In the genomic region with DNA sequence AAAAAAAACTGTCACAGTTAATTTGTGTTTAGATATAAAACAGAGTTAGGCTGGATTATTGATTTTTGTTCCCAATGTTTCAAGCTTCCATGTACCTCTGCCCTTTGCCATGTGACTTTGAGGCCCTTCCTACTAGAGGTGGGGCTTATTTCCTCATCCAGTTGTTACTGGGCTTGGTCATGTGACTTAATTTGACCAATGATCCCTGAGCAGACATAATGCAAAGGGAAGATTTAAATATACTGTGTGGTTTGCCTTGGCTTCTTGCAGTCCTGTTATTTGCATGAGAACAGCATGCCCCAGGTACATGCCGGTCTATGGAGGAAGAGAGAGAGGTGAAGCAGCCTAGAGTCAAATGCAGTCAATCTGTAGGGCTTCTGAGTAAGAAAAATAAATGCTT, we compare ENCODE assay signal across 22 cellular contexts.
"Had no signal": no experiment of that assay in that cellular context is flagged by ENCODE, and none has a peak within 500 bp of the region (broad histone marks: within the 10 kb centered on the region; RNA-seq: fewer than 3 reads in every experiment).

No MANE protein-coding gene starts in this region.

- H3K9me3 ChIP-seq: adrenal gland, breast epithelium, esophagus muscularis mucosa, heart right ventricle, upper lobe of right lung had no signal

- H3K4me3 ChIP-seq: adrenal gland, breast epithelium, esophagus muscularis mucosa, heart right ventricle, lung, upper lobe of right lung had no signal

- FAIRE-seq: astrocyte, kidney had no signal

- H3K27me3 ChIP-seq: esophagus muscularis mucosa had no signal

- ATAC-seq: activated naive CD4-positive, alpha-beta T cell treated with anti-CD3 and anti-CD28 coated beads, Interleukin-2, amount 50 U/mL, for 72 hours; heart right ventricle; left lobe of liver; upper lobe of right lung had no signal

- H3K36me3 ChIP-seq: adrenal gland, breast epithelium, esophagus muscularis mucosa, heart right ventricle, upper lobe of right lung had no signal

- H3K27ac Mint-ChIP-seq: activated naive CD4-positive, alpha-beta T cell treated with anti-CD3 and anti-CD28 coated beads, Interleukin-2, amount 50 U/mL, for 72 hours; mesothelial cell of epicardium; nephron had no signal

- H3K27ac ChIP-seq: adrenal gland, breast epithelium, esophagus muscularis mucosa, heart right ventricle, upper lobe of right lung, VCaP had no signal

- H3K36me3 Mint-ChIP-seq: activated naive CD4-positive, alpha-beta T cell treated with anti-CD3 and anti-CD28 coated beads, Interleukin-2, amount 50 U/mL, for 72 hours; mesothelial cell of epicardium had no signal

- DNase-seq: activated CD4-positive, alpha-beta T cell treated with anti-CD3 and anti-CD28 coated beads for 1 hour; activated CD8-positive, alpha-beta memory T cell treated with anti-CD3 and anti-CD28 coated beads for 24 hours; activated gamma-delta T cell; adrenal gland; cerebellar nuclear complex; cortex of kidney; effector CD4-positive, alpha-beta T cell; heart right ventricle; kidney; posterior cingulate gyrus; stimulated activated CD8-positive, alpha-beta memory T cell treated with anti-CD3 and anti-CD28 coated beads, Interleukin-4, amount 100 ng/mL, for 48 hours; stimulated activated naive CD4-positive, alpha-beta T cell; upper lobe of right lung had no signal

- H3K4me1 ChIP-seq: adrenal gland, breast epithelium, esophagus muscularis mucosa, heart right ventricle, upper lobe of right lung had no signal

- H3K4me3 Mint-ChIP-seq: mesothelial cell of epicardium, nephron had no signal

- H3K9me3 Mint-ChIP-seq: activated naive CD4-positive, alpha-beta T cell treated with anti-CD3 and anti-CD28 coated beads, Interleukin-2, amount 50 U/mL, for 72 hours; mesothelial cell of epicardium; nephron had no signal
